In genomic region chr13:109938255-109938936, GRCh38 we compare ENCODE assay signal across 1 cellular context.
TF ChIP-seq lines count a peak whose summit lies in the region.

No MANE protein-coding gene starts in this region.

TF ChIP-seq in SK-N-SH, 30 proteins besides CTCF, POLR2A, EP300 and RAD21 (continued from another document):
- TF ChIP-seq NFIC (IDR thresholded peaks at IDR 0.05; ENCODE audit: borderline replicate concordance) = peak; percentile 75
- peak; percentile 39 for TF ChIP-seq PBX3 (IDR thresholded peaks at IDR 0.05)
- TF ChIP-seq REST (IDR thresholded peaks at IDR 0.05; ENCODE audit: low read depth, low read length) = no peak
- TF ChIP-seq JUND (IDR thresholded peaks at IDR 0.05) = peak; percentile 59
- no peak for TF ChIP-seq SIN3A (IDR thresholded peaks at IDR 0.05; ENCODE audit: borderline replicate concordance, low read depth, low read length)
